Comparison of ENCODE assay signal across 1 cellular context in the genomic region with DNA sequence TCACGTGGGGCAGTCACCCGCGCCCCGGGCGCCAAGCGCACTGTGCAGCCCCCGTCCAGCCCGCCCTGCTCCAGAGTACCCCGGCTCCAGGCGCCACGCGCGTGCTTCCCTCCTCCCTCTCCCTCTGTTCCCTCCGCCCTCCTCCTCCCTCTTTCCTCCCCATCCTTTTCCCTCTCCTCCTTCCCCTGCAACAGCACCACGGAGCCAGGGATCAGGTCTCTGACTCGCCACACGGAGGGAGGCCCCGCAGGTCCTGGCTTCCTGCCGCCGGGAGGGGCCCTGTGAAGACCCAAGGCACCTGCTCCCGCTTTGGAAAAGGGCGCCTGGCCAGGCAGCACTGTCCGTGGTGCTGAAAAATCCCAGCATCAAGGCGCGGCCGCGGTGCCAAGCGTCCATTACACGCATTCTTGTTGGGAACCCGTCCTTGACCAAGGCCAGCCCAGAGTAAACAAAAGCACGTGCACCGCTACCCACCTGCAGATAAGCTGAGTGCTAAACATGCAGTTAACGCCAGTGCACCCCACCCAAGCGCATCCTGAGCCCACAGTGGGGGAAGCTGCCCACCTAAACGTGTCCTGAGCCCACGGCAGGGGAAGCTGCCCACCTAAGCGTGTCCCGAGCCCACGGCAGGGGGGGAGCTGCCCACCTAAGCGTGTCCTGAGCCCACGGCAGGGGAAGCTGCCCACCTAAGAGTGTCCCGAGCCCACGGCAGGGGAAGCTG.
A peak's percentile ranks its signal among the peaks of the same experiment; 100 is the strongest.
TF ChIP-seq lines count a peak whose summit lies in the region.

No MANE protein-coding gene starts in this region.

TF ChIP-seq in HepG2, 621 proteins besides CTCF, POLR2A, EP300 and RAD21 (continued from another document and continues in another):
- TF ChIP-seq, protein P1, sequence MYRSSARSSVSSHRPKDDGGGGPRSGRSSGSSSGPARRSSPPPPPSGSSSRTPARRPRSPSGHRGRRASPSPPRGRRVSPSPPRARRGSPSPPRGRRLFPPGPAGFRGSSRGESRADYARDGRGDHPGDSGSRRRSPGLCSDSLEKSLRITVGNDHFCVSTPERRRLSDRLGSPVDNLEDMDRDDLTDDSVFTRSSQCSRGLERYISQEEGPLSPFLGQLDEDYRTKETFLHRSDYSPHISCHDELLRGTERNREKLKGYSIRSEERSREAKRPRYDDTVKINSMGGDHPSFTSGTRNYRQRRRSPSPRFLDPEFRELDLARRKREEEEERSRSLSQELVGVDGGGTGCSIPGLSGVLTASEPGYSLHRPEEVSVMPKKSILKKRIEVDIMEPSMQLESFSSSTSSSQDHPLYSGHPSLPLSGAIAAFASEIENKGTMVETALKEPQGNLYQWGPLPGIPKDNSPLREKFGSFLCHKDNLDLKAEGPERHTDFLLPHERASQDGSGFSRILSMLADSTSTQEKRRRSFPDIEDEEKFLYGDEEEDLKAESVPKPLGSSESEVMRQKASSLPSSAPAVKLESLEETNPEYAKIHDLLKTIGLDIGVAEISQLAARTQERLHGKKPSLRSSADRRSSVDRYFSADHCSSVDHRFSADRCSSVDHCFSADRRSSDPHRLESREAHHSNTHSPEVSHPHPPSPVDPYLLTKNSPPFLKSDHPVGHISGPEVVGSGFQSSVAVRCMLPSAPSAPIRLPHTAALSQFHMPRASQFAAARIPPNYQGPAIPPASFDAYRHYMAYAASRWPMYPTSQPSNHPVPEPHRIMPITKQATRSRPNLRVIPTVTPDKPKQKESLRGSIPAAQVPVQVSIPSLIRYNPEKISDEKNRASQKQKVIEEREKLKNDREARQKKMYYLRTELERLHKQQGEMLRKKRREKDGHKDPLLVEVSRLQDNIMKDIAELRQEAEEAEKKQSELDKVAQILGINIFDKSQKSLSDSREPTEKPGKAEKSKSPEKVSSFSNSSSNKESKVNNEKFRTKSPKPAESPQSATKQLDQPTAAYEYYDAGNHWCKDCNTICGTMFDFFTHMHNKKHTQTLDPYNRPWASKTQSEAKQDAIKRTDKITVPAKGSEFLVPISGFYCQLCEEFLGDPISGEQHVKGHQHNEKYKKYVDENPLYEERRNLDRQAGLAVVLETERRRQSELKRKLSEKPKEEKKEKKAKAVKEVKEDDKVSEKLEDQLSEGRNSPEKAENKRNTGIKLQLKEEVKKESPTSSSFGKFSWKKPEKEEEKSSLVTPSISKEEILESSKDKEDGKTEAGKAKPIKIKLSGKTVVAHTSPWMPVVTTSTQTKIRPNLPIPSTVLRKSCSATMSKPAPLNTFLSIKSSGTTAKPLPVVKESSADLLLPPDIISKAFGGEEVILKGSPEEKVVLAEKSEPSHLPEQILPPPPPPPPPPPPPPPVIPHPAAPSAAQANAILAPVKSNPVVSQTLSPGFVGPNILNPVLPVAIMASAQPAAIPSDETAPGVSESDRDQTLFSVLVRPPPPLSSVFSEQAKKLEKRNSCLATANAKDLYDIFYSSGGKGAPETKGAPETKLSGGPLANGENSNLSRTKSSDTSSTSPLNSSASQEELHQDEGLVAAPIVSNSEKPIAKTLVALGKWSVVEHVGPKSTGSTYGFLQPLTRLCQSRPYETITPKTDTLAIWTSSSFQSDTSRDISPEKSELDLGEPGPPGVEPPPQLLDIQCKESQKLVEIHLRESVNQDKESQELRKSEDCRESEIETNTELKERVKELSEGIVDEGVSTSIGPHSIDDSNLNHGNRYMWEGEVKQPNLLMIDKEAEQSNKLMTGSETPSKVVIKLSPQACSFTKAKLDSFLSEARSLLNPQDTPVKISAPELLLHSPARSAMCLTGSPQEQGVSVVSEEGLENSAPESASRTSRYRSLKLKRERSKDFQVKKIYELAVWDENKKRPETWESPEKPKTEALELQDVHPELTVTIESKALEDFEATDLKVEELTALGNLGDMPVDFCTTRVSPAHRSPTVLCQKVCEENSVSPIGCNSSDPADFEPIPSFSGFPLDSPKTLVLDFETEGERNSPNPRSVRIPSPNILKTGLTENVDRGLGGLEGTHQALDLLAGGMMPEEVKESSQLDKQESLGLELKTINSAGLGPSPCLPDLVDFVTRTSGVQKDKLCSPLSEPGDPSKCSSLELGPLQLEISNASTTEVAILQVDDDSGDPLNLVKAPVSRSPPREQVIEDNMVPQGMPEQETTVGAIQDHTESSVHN (CRISPR knock-in tag; IDR thresholded peaks at IDR 0.05), result 0 out of 2 replicates have a peak, but pooled peaks have one; percentile 83
- TF ChIP-seq ZNF703 (CRISPR knock-in tag; IDR thresholded peaks at IDR 0.05; ENCODE audit: borderline replicate concordance), result no peak; the same call in 1 of the 2 replicates
- TF ChIP-seq, protein P2, sequence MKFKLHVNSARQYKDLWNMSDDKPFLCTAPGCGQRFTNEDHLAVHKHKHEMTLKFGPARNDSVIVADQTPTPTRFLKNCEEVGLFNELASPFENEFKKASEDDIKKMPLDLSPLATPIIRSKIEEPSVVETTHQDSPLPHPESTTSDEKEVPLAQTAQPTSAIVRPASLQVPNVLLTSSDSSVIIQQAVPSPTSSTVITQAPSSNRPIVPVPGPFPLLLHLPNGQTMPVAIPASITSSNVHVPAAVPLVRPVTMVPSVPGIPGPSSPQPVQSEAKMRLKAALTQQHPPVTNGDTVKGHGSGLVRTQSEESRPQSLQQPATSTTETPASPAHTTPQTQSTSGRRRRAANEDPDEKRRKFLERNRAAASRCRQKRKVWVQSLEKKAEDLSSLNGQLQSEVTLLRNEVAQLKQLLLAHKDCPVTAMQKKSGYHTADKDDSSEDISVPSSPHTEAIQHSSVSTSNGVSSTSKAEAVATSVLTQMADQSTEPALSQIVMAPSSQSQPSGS (CRISPR knock-in tag; IDR thresholded peaks at IDR 0.05), result peak; percentile 70; the same call in 1 of the 2 replicates
- no peak for TF ChIP-seq TCF7 (IDR thresholded peaks at IDR 0.05; ENCODE audit: low read depth)
- peak; percentile 74; the same call in 1 of the 2 replicates for TF ChIP-seq ZNF644 (CRISPR knock-in tag; IDR thresholded peaks at IDR 0.05; ENCODE audit: low read depth)
- peak; percentile 24; the same call in 1 of the 3 replicates for TF ChIP-seq MXI1 (IDR thresholded peaks at IDR 0.05; ENCODE audit: borderline replicate concordance, low read depth, low read length)
- TF ChIP-seq, protein P3, sequence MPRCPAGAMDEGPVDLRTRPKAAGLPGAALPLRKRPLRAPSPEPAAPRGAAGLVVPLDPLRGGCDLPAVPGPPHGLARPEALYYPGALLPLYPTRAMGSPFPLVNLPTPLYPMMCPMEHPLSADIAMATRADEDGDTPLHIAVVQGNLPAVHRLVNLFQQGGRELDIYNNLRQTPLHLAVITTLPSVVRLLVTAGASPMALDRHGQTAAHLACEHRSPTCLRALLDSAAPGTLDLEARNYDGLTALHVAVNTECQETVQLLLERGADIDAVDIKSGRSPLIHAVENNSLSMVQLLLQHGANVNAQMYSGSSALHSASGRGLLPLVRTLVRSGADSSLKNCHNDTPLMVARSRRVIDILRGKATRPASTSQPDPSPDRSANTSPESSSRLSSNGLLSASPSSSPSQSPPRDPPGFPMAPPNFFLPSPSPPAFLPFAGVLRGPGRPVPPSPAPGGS (CRISPR knock-in tag; IDR thresholded peaks at IDR 0.05), result 0 out of 2 replicates have a peak, but pooled peaks have one; percentile 26
- peak; percentile 78 for TF ChIP-seq ZNF263 (CRISPR knock-in tag; IDR thresholded peaks at IDR 0.05)
- TF ChIP-seq, protein P4, sequence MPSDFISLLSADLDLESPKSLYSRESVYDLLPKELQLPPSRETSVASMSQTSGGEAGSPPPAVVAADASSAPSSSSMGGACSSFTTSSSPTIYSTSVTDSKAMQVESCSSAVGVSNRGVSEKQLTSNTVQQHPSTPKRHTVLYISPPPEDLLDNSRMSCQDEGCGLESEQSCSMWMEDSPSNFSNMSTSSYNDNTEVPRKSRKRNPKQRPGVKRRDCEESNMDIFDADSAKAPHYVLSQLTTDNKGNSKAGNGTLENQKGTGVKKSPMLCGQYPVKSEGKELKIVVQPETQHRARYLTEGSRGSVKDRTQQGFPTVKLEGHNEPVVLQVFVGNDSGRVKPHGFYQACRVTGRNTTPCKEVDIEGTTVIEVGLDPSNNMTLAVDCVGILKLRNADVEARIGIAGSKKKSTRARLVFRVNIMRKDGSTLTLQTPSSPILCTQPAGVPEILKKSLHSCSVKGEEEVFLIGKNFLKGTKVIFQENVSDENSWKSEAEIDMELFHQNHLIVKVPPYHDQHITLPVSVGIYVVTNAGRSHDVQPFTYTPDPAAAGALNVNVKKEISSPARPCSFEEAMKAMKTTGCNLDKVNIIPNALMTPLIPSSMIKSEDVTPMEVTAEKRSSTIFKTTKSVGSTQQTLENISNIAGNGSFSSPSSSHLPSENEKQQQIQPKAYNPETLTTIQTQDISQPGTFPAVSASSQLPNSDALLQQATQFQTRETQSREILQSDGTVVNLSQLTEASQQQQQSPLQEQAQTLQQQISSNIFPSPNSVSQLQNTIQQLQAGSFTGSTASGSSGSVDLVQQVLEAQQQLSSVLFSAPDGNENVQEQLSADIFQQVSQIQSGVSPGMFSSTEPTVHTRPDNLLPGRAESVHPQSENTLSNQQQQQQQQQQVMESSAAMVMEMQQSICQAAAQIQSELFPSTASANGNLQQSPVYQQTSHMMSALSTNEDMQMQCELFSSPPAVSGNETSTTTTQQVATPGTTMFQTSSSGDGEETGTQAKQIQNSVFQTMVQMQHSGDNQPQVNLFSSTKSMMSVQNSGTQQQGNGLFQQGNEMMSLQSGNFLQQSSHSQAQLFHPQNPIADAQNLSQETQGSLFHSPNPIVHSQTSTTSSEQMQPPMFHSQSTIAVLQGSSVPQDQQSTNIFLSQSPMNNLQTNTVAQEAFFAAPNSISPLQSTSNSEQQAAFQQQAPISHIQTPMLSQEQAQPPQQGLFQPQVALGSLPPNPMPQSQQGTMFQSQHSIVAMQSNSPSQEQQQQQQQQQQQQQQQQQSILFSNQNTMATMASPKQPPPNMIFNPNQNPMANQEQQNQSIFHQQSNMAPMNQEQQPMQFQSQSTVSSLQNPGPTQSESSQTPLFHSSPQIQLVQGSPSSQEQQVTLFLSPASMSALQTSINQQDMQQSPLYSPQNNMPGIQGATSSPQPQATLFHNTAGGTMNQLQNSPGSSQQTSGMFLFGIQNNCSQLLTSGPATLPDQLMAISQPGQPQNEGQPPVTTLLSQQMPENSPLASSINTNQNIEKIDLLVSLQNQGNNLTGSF (CRISPR knock-in tag; IDR thresholded peaks at IDR 0.05), result peak; percentile 96
- peak; percentile 51; the same call in 1 of the 2 replicates for TF ChIP-seq PITX1 (CRISPR knock-in tag; IDR thresholded peaks at IDR 0.05)
- TF ChIP-seq, protein P5, sequence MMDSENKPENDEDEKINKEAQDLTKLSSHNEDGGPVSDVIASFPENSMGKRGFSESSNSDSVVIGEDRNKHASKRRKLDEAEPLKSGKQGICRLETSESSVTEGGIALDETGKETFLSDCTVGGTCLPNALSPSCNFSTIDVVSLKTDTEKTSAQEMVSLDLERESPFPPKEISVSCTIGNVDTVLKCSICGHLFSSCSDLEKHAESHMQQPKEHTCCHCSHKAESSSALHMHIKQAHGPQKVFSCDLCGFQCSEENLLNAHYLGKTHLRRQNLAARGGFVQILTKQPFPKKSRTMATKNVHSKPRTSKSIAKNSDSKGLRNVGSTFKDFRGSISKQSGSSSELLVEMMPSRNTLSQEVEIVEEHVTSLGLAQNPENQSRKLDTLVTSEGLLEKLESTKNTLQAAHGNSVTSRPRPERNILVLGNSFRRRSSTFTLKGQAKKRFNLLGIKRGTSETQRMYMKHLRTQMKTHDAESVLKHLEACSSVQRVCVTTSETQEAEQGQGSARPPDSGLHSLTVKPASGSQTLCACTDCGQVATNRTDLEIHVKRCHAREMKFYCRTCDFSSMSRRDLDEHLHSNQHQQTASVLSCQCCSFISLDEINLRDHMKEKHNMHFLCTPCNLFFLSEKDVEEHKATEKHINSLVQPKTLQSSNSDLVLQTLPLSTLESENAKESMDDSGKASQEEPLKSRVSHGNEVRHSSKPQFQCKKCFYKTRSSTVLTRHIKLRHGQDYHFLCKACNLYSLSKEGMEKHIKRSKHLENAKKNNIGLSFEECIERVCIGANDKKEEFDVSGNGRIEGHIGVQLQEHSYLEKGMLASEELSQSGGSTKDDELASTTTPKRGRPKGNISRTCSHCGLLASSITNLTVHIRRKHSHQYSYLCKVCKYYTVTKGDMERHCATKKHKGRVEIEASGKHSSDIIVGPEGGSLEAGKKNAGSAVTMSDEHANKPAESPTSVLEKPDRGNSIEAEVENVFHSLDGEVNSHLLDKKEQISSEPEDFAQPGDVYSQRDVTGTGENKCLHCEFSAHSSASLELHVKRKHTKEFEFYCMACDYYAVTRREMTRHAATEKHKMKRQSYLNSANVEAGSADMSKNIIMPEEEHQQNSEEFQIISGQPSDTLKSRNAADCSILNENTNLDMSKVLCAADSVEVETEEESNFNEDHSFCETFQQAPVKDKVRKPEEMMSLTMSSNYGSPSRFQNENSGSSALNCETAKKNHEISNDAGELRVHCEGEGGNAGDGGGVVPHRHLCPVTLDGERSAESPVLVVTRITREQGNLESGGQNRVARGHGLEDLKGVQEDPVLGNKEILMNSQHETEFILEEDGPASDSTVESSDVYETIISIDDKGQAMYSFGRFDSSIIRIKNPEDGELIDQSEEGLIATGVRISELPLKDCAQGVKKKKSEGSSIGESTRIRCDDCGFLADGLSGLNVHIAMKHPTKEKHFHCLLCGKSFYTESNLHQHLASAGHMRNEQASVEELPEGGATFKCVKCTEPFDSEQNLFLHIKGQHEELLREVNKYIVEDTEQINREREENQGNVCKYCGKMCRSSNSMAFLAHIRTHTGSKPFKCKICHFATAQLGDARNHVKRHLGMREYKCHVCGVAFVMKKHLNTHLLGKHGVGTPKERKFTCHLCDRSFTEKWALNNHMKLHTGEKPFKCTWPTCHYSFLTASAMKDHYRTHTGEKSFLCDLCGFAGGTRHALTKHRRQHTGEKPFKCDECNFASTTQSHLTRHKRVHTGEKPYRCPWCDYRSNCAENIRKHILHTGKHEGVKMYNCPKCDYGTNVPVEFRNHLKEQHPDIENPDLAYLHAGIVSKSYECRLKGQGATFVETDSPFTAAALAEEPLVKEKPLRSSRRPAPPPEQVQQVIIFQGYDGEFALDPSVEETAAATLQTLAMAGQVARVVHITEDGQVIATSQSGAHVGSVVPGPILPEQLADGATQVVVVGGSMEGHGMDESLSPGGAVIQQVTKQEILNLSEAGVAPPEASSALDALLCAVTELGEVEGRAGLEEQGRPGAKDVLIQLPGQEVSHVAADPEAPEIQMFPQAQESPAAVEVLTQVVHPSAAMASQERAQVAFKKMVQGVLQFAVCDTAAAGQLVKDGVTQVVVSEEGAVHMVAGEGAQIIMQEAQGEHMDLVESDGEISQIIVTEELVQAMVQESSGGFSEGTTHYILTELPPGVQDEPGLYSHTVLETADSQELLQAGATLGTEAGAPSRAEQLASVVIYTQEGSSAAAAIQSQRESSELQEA (CRISPR knock-in tag; IDR thresholded peaks at IDR 0.05; ENCODE audit: not compliant biosample characterization), result no peak
- TF ChIP-seq JUNB (CRISPR knock-in tag; IDR thresholded peaks at IDR 0.05; ENCODE audit: borderline replicate concordance), result 0 out of 2 replicates have a peak, but pooled peaks have one; percentile 42
- TF ChIP-seq, protein P6, sequence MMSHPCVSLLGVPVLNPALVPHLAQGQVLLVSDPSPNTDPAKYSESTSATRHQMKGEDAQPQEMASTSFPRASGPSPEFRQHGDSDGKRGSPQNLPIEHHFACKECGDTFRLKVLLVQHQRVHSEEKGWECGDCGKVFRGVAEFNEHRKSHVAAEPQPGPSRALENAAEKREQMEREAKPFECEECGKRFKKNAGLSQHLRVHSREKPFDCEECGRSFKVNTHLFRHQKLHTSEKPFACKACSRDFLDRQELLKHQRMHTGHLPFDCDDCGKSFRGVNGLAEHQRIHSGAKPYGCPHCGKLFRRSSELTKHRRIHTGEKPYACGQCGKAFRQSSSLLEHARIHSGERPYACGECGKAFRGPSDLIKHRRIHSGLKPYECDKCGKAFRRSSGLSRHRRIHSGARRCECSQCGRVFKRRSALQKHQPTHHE (CRISPR knock-in tag; IDR thresholded peaks at IDR 0.05; ENCODE audit: borderline replicate concordance), result peak; percentile 65; the same call in 1 of the 2 replicates
- TF ChIP-seq SMYD3 (CRISPR knock-in tag; IDR thresholded peaks at IDR 0.05), result no peak
- no peak for TF ChIP-seq PHF21A (CRISPR knock-in tag; IDR thresholded peaks at IDR 0.05)
